In genomic region chr9:33250458-33250995, GRCh38 we compare ENCODE assay signal across 1 cellular context.
TF ChIP-seq lines count a peak whose summit lies in the region.

No MANE protein-coding gene starts in this region.

TF ChIP-seq in IMR-90, 13 proteins besides CTCF, POLR2A, EP300 and RAD21 (continued from another document):
- TF ChIP-seq, protein P1, sequence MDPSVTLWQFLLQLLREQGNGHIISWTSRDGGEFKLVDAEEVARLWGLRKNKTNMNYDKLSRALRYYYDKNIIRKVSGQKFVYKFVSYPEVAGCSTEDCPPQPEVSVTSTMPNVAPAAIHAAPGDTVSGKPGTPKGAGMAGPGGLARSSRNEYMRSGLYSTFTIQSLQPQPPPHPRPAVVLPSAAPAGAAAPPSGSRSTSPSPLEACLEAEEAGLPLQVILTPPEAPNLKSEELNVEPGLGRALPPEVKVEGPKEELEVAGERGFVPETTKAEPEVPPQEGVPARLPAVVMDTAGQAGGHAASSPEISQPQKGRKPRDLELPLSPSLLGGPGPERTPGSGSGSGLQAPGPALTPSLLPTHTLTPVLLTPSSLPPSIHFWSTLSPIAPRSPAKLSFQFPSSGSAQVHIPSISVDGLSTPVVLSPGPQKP (IDR thresholded peaks at IDR 0.05; ENCODE audit: borderline replicate concordance, low read depth, low read length): no peak
- TF ChIP-seq MXI1 (IDR thresholded peaks at IDR 0.05; ENCODE audit: borderline replicate concordance, low read depth, low read length) (peak; percentile 69), CHD1 (IDR thresholded peaks at IDR 0.05; ENCODE audit: low read depth, low read length) (no peak)
TF ChIP-seq in IMR-90: peak in this region for 2.
